In the genomic region with DNA sequence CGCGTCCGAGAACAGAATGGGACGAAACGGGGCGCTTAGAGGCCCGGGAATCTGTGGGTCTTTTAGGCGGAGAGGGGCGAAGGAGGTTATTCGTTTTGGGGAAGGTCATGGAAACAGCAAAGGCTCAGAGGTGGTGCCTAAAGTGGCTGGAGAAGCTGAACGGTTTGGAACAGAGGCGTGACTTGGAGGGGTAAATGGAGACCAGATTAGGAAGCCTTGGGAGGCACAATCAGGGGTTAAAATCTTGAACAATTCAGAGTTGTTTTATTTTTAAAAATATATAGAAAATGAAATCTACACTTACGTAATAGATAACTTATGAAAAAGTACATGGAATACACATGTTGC, we compare ENCODE assay signal across 10 cellular contexts. TPM values are rescaled to one million over a fixed set of nuclear protein-coding genes. Genes with fewer than 3 reads are reported as not detected.
DNase-seq lines count a peak whose midpoint lies in the region; ATAC-seq, FAIRE-seq and TF ChIP-seq lines count a peak whose summit lies in the region.
"Had no signal": no experiment of that assay in that cellular context is flagged by ENCODE, and none has a peak within 500 bp of the region (broad histone marks: within the 10 kb centered on the region; RNA-seq: fewer than 3 reads in every experiment).

No MANE protein-coding gene starts in this region.

- ATAC-seq in HG02642 (IDR thresholded peaks at IDR 0.05; ENCODE audit: poor library complexity, unreplicated experiment) (no peak), GM18502 (IDR thresholded peaks at IDR 0.05; ENCODE audit: poor library complexity, unreplicated experiment) (no peak)

- no peak for DNase-seq in AG04449 (ENCODE audit: low read depth, low spot score)
- no peak for DNase-seq in Peyer's patch
- no peak for DNase-seq in esophagus squamous epithelium (lab: John Stamatoyannopoulos, UW)
- DNase-seq in neural crest cell (ENCODE audit: low read depth, low spot score), result no peak
- DNase-seq in D721Med (ENCODE audit: insufficient read length, low spot score), result no peak
- DNase-seq in retina, result no peak
- DNase-seq: DMS79 had no signal

- no peak overlapping the region for H3K27ac Mint-ChIP-seq in neural crest cell (ENCODE audit: unreplicated experiment)

- no peaks in the 10 kb centered on the region for H3K27me3 ChIP-seq in Peyer's patch
- H3K27me3 ChIP-seq in esophagus squamous epithelium, result peaks cover 0 to 28% (median 0%) of the 10 kb centered on the region in 4 donors

- TF ChIP-seq POLR2A in Peyer's patch (IDR thresholded peaks at IDR 0.05) (no peak), esophagus squamous epithelium (IDR thresholded peaks at IDR 0.05) (no peak)

- H3K36me3 ChIP-seq in Peyer's patch (no peaks in the 10 kb centered on the region), esophagus squamous epithelium (no peaks in the 10 kb centered on the region)

- no peak for TF ChIP-seq CTCF in AG04449 (IDR thresholded peaks at IDR 0.05; ENCODE audit: insufficient read depth, low read length, missing control alignments)
- TF ChIP-seq CTCF in Peyer's patch (IDR thresholded peaks at IDR 0.05), result no peak
- no peak for TF ChIP-seq CTCF in esophagus squamous epithelium (IDR thresholded peaks at IDR 0.05)
- TF ChIP-seq CTCF in neural crest cell (conservative IDR thresholded peaks at IDR 0.05), result no peak
- no peak for TF ChIP-seq CTCF in D721Med (IDR thresholded peaks at IDR 0.05; ENCODE audit: insufficient read depth, missing control alignments)

- peaks cover 2% of the 10 kb centered on the region for H3K36me3 Mint-ChIP-seq in neural crest cell (ENCODE audit: low read depth)

- H3K4me1 Mint-ChIP-seq in neural crest cell, result peaks cover 35% of the 10 kb centered on the region

- intact Hi-C loops in esophagus squamous epithelium (cut with DNase I), result no loop called here

- peak overlapping the region; percentile 89 for H3K4me3 Mint-ChIP-seq in neural crest cell

- H3K9me3 ChIP-seq in Peyer's patch (no peaks in the 10 kb centered on the region), esophagus squamous epithelium (no peaks in the 10 kb centered on the region)

- FAIRE-seq in D721Med (lab: Jason Lieb, UNC), result no peak
- FAIRE-seq: islet of Langerhans had no signal

- H3K4me1 ChIP-seq in Peyer's patch, result peaks cover 0 to 17% (median 0%) of the 10 kb centered on the region in 4 donors
- peaks cover 0 to 51% (median 8%) of the 10 kb centered on the region in 3 donors for H3K4me1 ChIP-seq in esophagus squamous epithelium

- WGBS in esophagus squamous epithelium, 2 donors, result 1 to 5% methylated on average over 11 to 13 of the region's 13 CpGs

- H3K4me3 ChIP-seq in AG04449 (ENCODE audit: low read depth, low read length) (peak overlapping the region; percentile 33), Peyer's patch (peak overlapping the region; percentile 34 to 58 (median 42)), esophagus squamous epithelium (peak overlapping the region; percentile 39 to 68 (median 47))

- peaks cover 45% of the 10 kb centered on the region for H3K27me3 Mint-ChIP-seq in neural crest cell (ENCODE audit: low read depth)

- H3K27ac ChIP-seq in Peyer's patch, result peak overlapping the region; percentile 14 to 63 (median 46)
- H3K27ac ChIP-seq in esophagus squamous epithelium, result peak overlapping the region; percentile 59 to 81 (median 72)

- H3K9me3 Mint-ChIP-seq in neural crest cell, result peaks cover 2% of the 10 kb centered on the region

- POLR2A ChIA-PET in AG04449 (lab: Yijun Ruan, JAX), result no interaction called here

- CTCF ChIA-PET in AG04449 (lab: Yijun Ruan, JAX), result interaction anchor here (1.8 to 2.1 kb wide), 2 partner anchors 12 to 144 kb away, joined by 4 to 11 read pairs; no protein-coding TSS in a partner anchor

RNA-seq across cellular contexts. Expression of gene PLAAT5, which starts 0.2 kb away (rescaled TPM):
- total RNA-seq in Peyer's patch (1 to 10 TPM in 1 of 4 donors, under 1 TPM in 1, not detected in 2; 0.67 to 3.3 TPM), esophagus squamous epithelium (1 to 10 TPM in 2 of 4 donors, under 1 TPM in 1, not detected in 1; 0.13 to 1.3 (median 1.1) TPM), neural crest cell (0.45 and 0.77 TPM in 2 replicates)

RNA-seq across cellular contexts. Expression of gene LGALS12, which starts 14.7 kb away (rescaled TPM):
- total RNA-seq in Peyer's patch (under 1 TPM in 1 of 4 donors, not detected in 3; 0.53 TPM), esophagus squamous epithelium (not detected), neural crest cell (not detected in 2 replicates)

RNA-seq across cellular contexts. Expression of gene PLAAT4, which starts 45.4 kb away (rescaled TPM):
- total RNA-seq in Peyer's patch (100 to 1,000 TPM in 2 of 4 donors, 10 to 100 TPM in 2; 54.5 to 179 (median 93.4) TPM), esophagus squamous epithelium (10 to 100 TPM in 2 of 4 donors, 1 to 10 TPM in 2; 3.9 to 32.6 (median 11.7) TPM), neural crest cell (not detected in 2 replicates)
